ENCODE assay signal across 6 cellular contexts in the genomic region with DNA sequence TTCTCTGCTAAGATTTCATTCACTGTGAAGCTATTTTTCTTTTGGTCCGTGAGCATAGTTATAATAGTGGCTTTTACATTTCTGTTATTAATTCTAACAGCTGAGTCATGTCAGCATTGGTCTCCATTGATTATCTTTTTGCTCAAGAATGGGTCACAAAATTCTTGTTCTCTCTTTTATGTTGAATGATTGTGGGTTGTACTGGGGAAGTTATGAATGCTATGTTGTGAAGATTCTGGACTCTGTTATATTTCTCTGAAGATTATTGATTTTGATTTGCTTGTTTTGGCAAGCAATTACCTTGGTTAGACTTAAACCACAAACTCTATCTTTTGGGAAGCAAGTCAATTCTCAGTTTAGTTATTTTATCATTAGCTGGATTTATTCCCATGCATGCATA.
"Had no signal": no experiment of that assay in that cellular context is flagged by ENCODE, and none has a peak within 500 bp of the region (broad histone marks: within the 10 kb centered on the region; RNA-seq: fewer than 3 reads in every experiment).

No MANE protein-coding gene starts in this region.

- H3K27me3 Mint-ChIP-seq: IgD-negative memory B cell had no signal

- H3K4me3 Mint-ChIP-seq: IgD-negative memory B cell had no signal

- H3K27ac ChIP-seq: HL-60 had no signal

- ATAC-seq: HepG2, K562 had no signal

- DNase-seq: IMR-90, KBM-7 had no signal

- H3K4me1 Mint-ChIP-seq: IgD-negative memory B cell had no signal

- H3K4me3 ChIP-seq: K562 had no signal

- H3K27ac Mint-ChIP-seq: IgD-negative memory B cell had no signal
